8 cellular contexts compared by ENCODE assay signal in genomic region chr11:43852057-43852636, GRCh38. TPM values are rescaled to one million over a fixed set of nuclear protein-coding genes. Genes with fewer than 3 reads are reported as not detected.
DNase-seq lines count a peak whose midpoint lies in the region; ATAC-seq and TF ChIP-seq lines count a peak whose summit lies in the region.

No MANE protein-coding gene starts in this region.

- no peak overlapping the region for H3K27ac Mint-ChIP-seq in activated naive CD4-positive, alpha-beta T cell treated with anti-CD3 and anti-CD28 coated beads, Interleukin-2, amount 50 U/mL, for 72 hours

- peak; percentile 90 for TF ChIP-seq CTCF in DND-41 (IDR thresholded peaks at IDR 0.05; ENCODE audit: borderline replicate concordance, extremely low read depth, low read length, poor library complexity, severe bottlenecking)
- peak; percentile 86 for TF ChIP-seq CTCF in KMS-11 (conservative IDR thresholded peaks at IDR 0.05; ENCODE audit: low read depth, low read length)
- peak; percentile 80 for TF ChIP-seq CTCF in left ventricle myocardium inferior (IDR thresholded peaks at IDR 0.05; ENCODE audit: borderline replicate concordance)

- H3K27me3 ChIP-seq in DND-41 (ENCODE audit: insufficient read depth, low read length, poor library complexity) (no peaks in the 10 kb centered on the region), KMS-11 (ENCODE audit: insufficient read depth, low read depth) (no peaks in the 10 kb centered on the region), left ventricle myocardium inferior (ENCODE audit: low read depth) (no peaks in the 10 kb centered on the region)

- DNase-seq in DND-41: peak; percentile 76
- peak in 1 of 2 donors; percentile 67 for DNase-seq in activated naive CD4-positive, alpha-beta T cell treated with anti-CD3 and anti-CD28 coated beads, Interleukin-2, amount 50 U/mL, for 72 hours (ENCODE audit: low spot score in 2 of 2)
- DNase-seq in left ventricle myocardium inferior: no peak
- DNase-seq in retina: peak; percentile 57

- H3K27ac ChIP-seq in DND-41 (ENCODE audit: low read length) (no peak overlapping the region), KMS-11 (no peak overlapping the region), left ventricle myocardium inferior (replicated peaks) (no peak overlapping the region)

- H3K4me3 ChIP-seq in DND-41 (ENCODE audit: low read depth in 1 of 2, low read length in 2 of 2) (no peak overlapping the region), KMS-11 (IDR thresholded peaks at IDR 0.05; ENCODE audit: insufficient read depth, low read depth, low read length) (no peak overlapping the region), left ventricle myocardium inferior (no peak overlapping the region)

- H3K4me1 ChIP-seq in DND-41 (ENCODE audit: insufficient read depth, low read length) (no peaks in the 10 kb centered on the region), KMS-11 (ENCODE audit: low read depth, poor library complexity, severe bottlenecking) (no peaks in the 10 kb centered on the region), left ventricle myocardium inferior (peaks cover 3% of the 10 kb centered on the region)

- intact Hi-C loops in left ventricle myocardium inferior (cut with micrococcal nuclease): no loop called here

- H4K20me1 ChIP-seq in DND-41 (ENCODE audit: insufficient read depth, low read length): no peaks in the 10 kb centered on the region
- no peaks in the 10 kb centered on the region for H4K20me1 ChIP-seq in KMS-11 (ENCODE audit: insufficient read depth)

- H3K79me2 ChIP-seq in DND-41 (ENCODE audit: insufficient read depth, low read length): no peaks in the 10 kb centered on the region
- H3K79me2 ChIP-seq in KMS-11 (ENCODE audit: insufficient read depth, low read depth): no peaks in the 10 kb centered on the region

- H3K36me3 ChIP-seq in DND-41 (ENCODE audit: insufficient read depth, low read length) (peaks cover 35% of the 10 kb centered on the region), KMS-11 (ENCODE audit: insufficient read depth) (no peaks in the 10 kb centered on the region), left ventricle myocardium inferior (peaks cover 27% of the 10 kb centered on the region)

- H3K9me3 ChIP-seq in DND-41 (ENCODE audit: insufficient read depth, low read length, severe bottlenecking) (no peaks in the 10 kb centered on the region), left ventricle myocardium inferior (replicated peaks) (no peaks in the 10 kb centered on the region)

- H3K4me2 ChIP-seq in DND-41 (ENCODE audit: insufficient read depth, low read length) (no peak overlapping the region), KMS-11 (no peak overlapping the region)

- H2AFZ ChIP-seq in DND-41 (ENCODE audit: low read depth, low read length): no peak overlapping the region
- no peak overlapping the region for H2AFZ ChIP-seq in KMS-11 (ENCODE audit: low read depth)

- no peaks in the 10 kb centered on the region for H3K36me3 Mint-ChIP-seq in activated naive CD4-positive, alpha-beta T cell treated with anti-CD3 and anti-CD28 coated beads, Interleukin-2, amount 50 U/mL, for 72 hours

- ATAC-seq in DND-41 (ENCODE audit: insufficient read depth, low read depth): peak; percentile 93
- peak; percentile 74 for ATAC-seq in GM21447 (IDR thresholded peaks at IDR 0.05; ENCODE audit: unreplicated experiment)
- peak; percentile 94 for ATAC-seq in SK-N-SH treated with all-trans-retinoic acid at 6 μM for 48 hours
- ATAC-seq in activated naive CD4-positive, alpha-beta T cell treated with anti-CD3 and anti-CD28 coated beads, Interleukin-2, amount 50 U/mL, for 72 hours: peak; percentile 71 to 76
- ATAC-seq in GM18873 (IDR thresholded peaks at IDR 0.05; ENCODE audit: low FRiP score, unreplicated experiment): no peak

- H3K9ac ChIP-seq in DND-41 (ENCODE audit: low read depth, low read length): no peak overlapping the region
- H3K9ac ChIP-seq in KMS-11: no peak overlapping the region

- H3K9me3 Mint-ChIP-seq in activated naive CD4-positive, alpha-beta T cell treated with anti-CD3 and anti-CD28 coated beads, Interleukin-2, amount 50 U/mL, for 72 hours: no peaks in the 10 kb centered on the region

TF ChIP-seq in SK-N-SH treated with all-trans-retinoic acid at 6 μM for 48 hours, 23 proteins besides CTCF, POLR2A, EP300 and RAD21:
- TF ChIP-seq POU6F1 (CRISPR knock-in tag; IDR thresholded peaks at IDR 0.05; ENCODE audit: borderline replicate concordance, low read depth) (no peak), TSHZ2 (CRISPR knock-in tag; IDR thresholded peaks at IDR 0.05) (no peak), GLIS3 (CRISPR knock-in tag; IDR thresholded peaks at IDR 0.05) (no peak), ZFP3 (CRISPR knock-in tag; IDR thresholded peaks at IDR 0.05) (no peak), RARB (CRISPR knock-in tag; IDR thresholded peaks at IDR 0.05) (no peak)

RNA-seq across cellular contexts. Expression of gene ALKBH3, which starts 28.5 kb away (rescaled TPM):
- total RNA-seq in activated naive CD4-positive, alpha-beta T cell treated with anti-CD3 and anti-CD28 coated beads, Interleukin-2, amount 50 U/mL, for 72 hours: 10 to 100 TPM; 35.5 to 42.3 TPM
- 18.1 TPM for total RNA-seq in left ventricle myocardium inferior
